Comparison of ENCODE assay signal across 8 cellular contexts in genomic region chr12:106956048-106956935, GRCh38. TPM values are rescaled to one million over a fixed set of nuclear protein-coding genes. Genes with fewer than 3 reads are reported as not detected.
DNase-seq lines count a peak whose midpoint lies in the region; ATAC-seq and TF ChIP-seq lines count a peak whose summit lies in the region.

No MANE protein-coding gene starts in this region.

- H3K4me3 Mint-ChIP-seq in GM23338: peak overlapping the region; percentile 95

- H4K20me1 ChIP-seq in GM23338 (replicated peaks; ENCODE audit: insufficient read depth): peaks cover 5% of the 10 kb centered on the region; the same call in 1 of the 2 replicates

- peaks cover 19% of the 10 kb centered on the region for H3K27me3 ChIP-seq in GM23338 (ENCODE audit: insufficient read depth)
- no peaks in the 10 kb centered on the region for H3K27me3 ChIP-seq in right atrium auricular region
- no peaks in the 10 kb centered on the region for H3K27me3 ChIP-seq in prostate gland (replicated peaks; ENCODE audit: insufficient read depth)
- H3K27me3 ChIP-seq in vagina: no peaks in the 10 kb centered on the region

- H3K36me3 ChIP-seq in GM23338 (ENCODE audit: insufficient read depth) (no peaks in the 10 kb centered on the region), right atrium auricular region (no peaks in the 10 kb centered on the region), prostate gland (no peaks in the 10 kb centered on the region), vagina (no peaks in the 10 kb centered on the region)

- peak overlapping the region; percentile 84 for H3K27ac ChIP-seq in GM23338 (ENCODE audit: low read depth)
- peak overlapping the region; percentile 88 for H3K27ac ChIP-seq in angular gyrus (ENCODE audit: low read depth, low read length)
- H3K27ac ChIP-seq in right atrium auricular region: peak overlapping the region; percentile 99
- peak overlapping the region; percentile 96 to 98 for H3K27ac ChIP-seq in prostate gland
- peak overlapping the region; percentile 99 for H3K27ac ChIP-seq in vagina

- H3K4me3 ChIP-seq in GM23338: peak overlapping the region; percentile 97
- peak overlapping the region; percentile 92 to 97 for H3K4me3 ChIP-seq in right atrium auricular region
- H3K4me3 ChIP-seq in prostate gland: peak overlapping the region; percentile 98 to 99
- H3K4me3 ChIP-seq in vagina: peak overlapping the region; percentile 74 to 89

- ATAC-seq in GM23338: peak; percentile 79

- H3K79me2 ChIP-seq in GM23338 (replicated peaks; ENCODE audit: insufficient read depth): peaks cover 26% of the 10 kb centered on the region

- peak; percentile 18 for TF ChIP-seq POLR2A in prostate gland (IDR thresholded peaks at IDR 0.05)
- peak in 1 of 2 donors; percentile 43 for TF ChIP-seq POLR2A in vagina (IDR thresholded peaks at IDR 0.05)

- no peaks in the 10 kb centered on the region for H3K9me2 ChIP-seq in GM23338 (ENCODE audit: insufficient read depth)

- H2AFZ ChIP-seq in GM23338: peak overlapping the region; percentile 94

- DNase-seq in ELR (ENCODE audit: low read depth) (peak; percentile 91), GM23338 (ENCODE audit: low spot score) (peak; percentile 89), M059J (ENCODE audit: low read depth) (peak; percentile 85), T-helper 1 cell (peak; percentile 41 to 64 (median 49)), right atrium auricular region (ENCODE audit: low spot score) (peak; percentile 70), prostate gland (ENCODE audit: low spot score) (peak; percentile 46), vagina (ENCODE audit: extremely low spot score in 2 of 2) (peak in 1 of 2 donors; percentile 90)

- intact Hi-C loops in prostate gland (cut with DNase I): loop anchor here (2.0 to 5.0 kb wide), 3 partner anchors 31 to 137 kb away; partner anchors contain the start of genes CRY1 and MTERF2
- intact Hi-C loops in vagina (cut with DNase I): loop anchor here (1.0 kb wide), 1 partner anchor 137 kb away; the partner anchor contains the start of gene CRY1

- H3K4me2 ChIP-seq in GM23338: peak overlapping the region; percentile 88

- under 1% methylated on average over 40 of the region's 47 CpGs for WGBS in prostate gland

- 0 out of 2 replicates have a peak overlapping the region, but pooled peaks have one; percentile 37 for H3K27ac Mint-ChIP-seq in GM23338

- H3K9me3 ChIP-seq in right atrium auricular region: no peaks in the 10 kb centered on the region
- H3K9me3 ChIP-seq in prostate gland: no peaks in the 10 kb centered on the region
- H3K9me3 ChIP-seq in vagina: no peaks in the 10 kb centered on the region

- H3K4me1 ChIP-seq in GM23338 (ENCODE audit: insufficient read depth) (peaks cover 10% of the 10 kb centered on the region; the same call in 1 of the 2 replicates), right atrium auricular region (peaks cover 0 to 48% of the 10 kb centered on the region in 2 donors), prostate gland (replicated peaks) (no peaks in the 10 kb centered on the region), vagina (peaks cover 45% of the 10 kb centered on the region)

- H3K4me1 Mint-ChIP-seq in GM23338: no peaks in the 10 kb centered on the region; the same call in 1 of the 3 replicates

- no peaks in the 10 kb centered on the region for H3K9me3 Mint-ChIP-seq in GM23338

- H3F3A ChIP-seq in GM23338 (replicated peaks; ENCODE audit: low read depth): 0 out of 2 replicates have a peak, but pooled peaks cover 12% of the 10 kb centered on the region

- peak in 1 of 2 experiments; percentile 45; a peak in 3 of 4 replicates for TF ChIP-seq CTCF in GM23338 (conservative IDR thresholded peaks at IDR 0.05; ENCODE audit: low read depth in 2 of 2)
- TF ChIP-seq CTCF in right atrium auricular region (IDR thresholded peaks at IDR 0.05): peak; percentile 23 to 53
- peak in 1 of 4 experiments; percentile 16 for TF ChIP-seq CTCF in prostate gland (IDR thresholded peaks at IDR 0.05)
- no peak for TF ChIP-seq CTCF in vagina (IDR thresholded peaks at IDR 0.05)

- peaks cover 11% of the 10 kb centered on the region for H3K27me3 Mint-ChIP-seq in GM23338 (ENCODE audit: insufficient read depth, low read depth, poor library complexity)

- no peaks in the 10 kb centered on the region for H3K36me3 Mint-ChIP-seq in GM23338 (ENCODE audit: low read depth)

TF ChIP-seq in GM23338, 12 proteins besides CTCF, POLR2A, EP300 and RAD21:
- TF ChIP-seq POLR2AphosphoS5 (IDR thresholded peaks at IDR 0.05; ENCODE audit: low read depth) (peak; percentile 13; the same call in 1 of the 2 replicates), ETS1 (IDR thresholded peaks at IDR 0.05) (no peak)
TF ChIP-seq in GM23338: peak in this region for 1.

RNA-seq across cellular contexts. Expression of gene TMEM263, which starts 0.6 kb away (rescaled TPM):
- 9.3 and 10.4 TPM in 2 replicates for total RNA-seq in GM23338 (2014; rRNA removed; shearing (Covaris generic))
- polyA plus RNA-seq in GM23338 (2016; fragmentation: Nextera tagmentation; extraction: Ambion mirVana): 5.8 and 7.1 TPM in 2 replicates
- total RNA-seq in M059J (2014; rRNA removed; shearing (Covaris generic)): 106 and 117 TPM in 2 replicates
- total RNA-seq in right atrium auricular region: 10 to 100 TPM; 46.4 to 59.7 TPM
- 10 to 100 TPM; 41.7 to 44.4 TPM for total RNA-seq in prostate gland
- total RNA-seq in vagina: 19.6 TPM

RNA-seq across cellular contexts. Expression of gene MTERF2, which starts 30.7 kb away (rescaled TPM):
- 4.7 and 9.2 TPM in 2 replicates for total RNA-seq in GM23338 (2014; rRNA removed; shearing (Covaris generic))
- polyA plus RNA-seq in GM23338 (2016; fragmentation: Nextera tagmentation; extraction: Ambion mirVana): 9.1 and 11.0 TPM in 2 replicates
- total RNA-seq in M059J (2014; rRNA removed; shearing (Covaris generic)): 7.8 and 8.2 TPM in 2 replicates
- total RNA-seq in right atrium auricular region: 10 to 100 TPM; 18.2 to 26.8 TPM
- 10 to 100 TPM; 11.3 to 18.1 TPM for total RNA-seq in prostate gland
- total RNA-seq in vagina: 14.5 TPM

Comparison
In these comparisons a context has a peak if more than half of its experiments do, and no peak if none do; other contexts are left out.
1. CTCF ChIP-seq: peak in right atrium auricular region (2 of 2); none in vagina (0 of 3).
2. Peak in every context shown above with its lines, with median percentiles within 50 percentile points of each other: H3K27ac ChIP-seq and H3K4me3 ChIP-seq.